1 cellular context compared by ENCODE assay signal in genomic region chr3:124759666-124760401, GRCh38.
TF ChIP-seq lines count a peak whose summit lies in the region.

No MANE protein-coding gene starts in this region.

TF ChIP-seq in IMR-90, 13 proteins besides CTCF, POLR2A, EP300 and RAD21:
- TF ChIP-seq MAZ (IDR thresholded peaks at IDR 0.05; ENCODE audit: borderline replicate concordance, low read depth, low read length), result no peak
- TF ChIP-seq CHD1 (IDR thresholded peaks at IDR 0.05; ENCODE audit: low read depth, low read length), result no peak
- no peak for TF ChIP-seq CEBPB (IDR thresholded peaks at IDR 0.05; ENCODE audit: low read depth, low read length)
- TF ChIP-seq RFX5 (IDR thresholded peaks at IDR 0.05; ENCODE audit: low read depth, low read length), result no peak
- no peak for TF ChIP-seq MAFK (IDR thresholded peaks at IDR 0.05; ENCODE audit: low read depth, low read length)
- no peak for TF ChIP-seq SMC3 (IDR thresholded peaks at IDR 0.05; ENCODE audit: low read depth, low read length)
- no peak for TF ChIP-seq BHLHE40 (IDR thresholded peaks at IDR 0.05; ENCODE audit: low read depth, low read length)
- TF ChIP-seq USF2 (IDR thresholded peaks at IDR 0.05; ENCODE audit: low read depth, low read length), result no peak
- no peak for TF ChIP-seq FOS (IDR thresholded peaks at IDR 0.05; ENCODE audit: low read depth, low read length)
- no peak for TF ChIP-seq MXI1 (IDR thresholded peaks at IDR 0.05; ENCODE audit: borderline replicate concordance, low read depth, low read length)
- no peak for TF ChIP-seq RCOR1 (IDR thresholded peaks at IDR 0.05; ENCODE audit: insufficient replicate concordance, low read length)
- TF ChIP-seq ELK1 (IDR thresholded peaks at IDR 0.05; ENCODE audit: borderline replicate concordance, low read depth, low read length), result no peak
- TF ChIP-seq NFE2L2 (IDR thresholded peaks at IDR 0.05; ENCODE audit: low read depth, low read length), result no peak
